ENCODE assay signal across 9 cellular contexts in genomic region chr16:84614914-84615813, GRCh38. TPM values are rescaled to one million over a fixed set of nuclear protein-coding genes. Genes with fewer than 3 reads are reported as not detected.
A peak's percentile ranks its signal among the peaks of the same experiment; 100 is the strongest.
DNase-seq lines count a peak whose midpoint lies in the region; ATAC-seq, FAIRE-seq and TF ChIP-seq lines count a peak whose summit lies in the region.
"Had no signal": no experiment of that assay in that cellular context is flagged by ENCODE, and none has a peak within 500 bp of the region (broad histone marks: within the 10 kb centered on the region; RNA-seq: fewer than 3 reads in every experiment).

No MANE protein-coding gene starts in this region.

- H3K36me3 ChIP-seq in PC-3 (ENCODE audit: low read depth, low read length) = peaks cover 34% of the 10 kb centered on the region
- H3K36me3 ChIP-seq in small intestine (ENCODE audit: control insufficient read depth in 2 of 2, insufficient read depth in 2 of 2, low read length in 2 of 2) = no peaks in the 10 kb centered on the region
- H3K36me3 ChIP-seq: cardiac muscle cell had no signal

- H3K4me3 ChIP-seq in PC-3 (ENCODE audit: low read length) = peak overlapping the region; percentile 94
- H3K4me3 ChIP-seq in small intestine (ENCODE audit: low read depth in 1 of 2, low read length in 2 of 2) = peak overlapping the region in 1 of 2 donors; percentile 22
- H3K4me3 ChIP-seq: cardiac muscle cell had no signal

- H3K27ac Mint-ChIP-seq in effector memory CD8-positive, alpha-beta T cell = peak overlapping the region; percentile 73 to 77

- H3K9me3 ChIP-seq in PC-3 (ENCODE audit: low read length) (no peaks in the 10 kb centered on the region), small intestine (ENCODE audit: control insufficient read depth, low read depth) (no peaks in the 10 kb centered on the region)

- H3K27me3 Mint-ChIP-seq in effector memory CD8-positive, alpha-beta T cell = peaks cover 0 to 16% of the 10 kb centered on the region in 2 donors

- no peak overlapping the region for H2AFZ ChIP-seq in PC-3 (ENCODE audit: low read length)

- 54 to 71% (median 70%) methylated on average over 20 of the region's 20 CpGs for WGBS in small intestine, 3 donors

- H3K36me3 Mint-ChIP-seq in effector memory CD8-positive, alpha-beta T cell (ENCODE audit: insufficient read depth) = peaks cover 45% of the 10 kb centered on the region

- intact Hi-C loops in PC-3 (cut with micrococcal nuclease) = no loop called here

- H3K27me3 ChIP-seq in PC-3 (ENCODE audit: low read length) (no peaks in the 10 kb centered on the region), small intestine (ENCODE audit: control insufficient read depth in 2 of 2, insufficient read depth in 2 of 2, low read length in 2 of 2) (no peaks in the 10 kb centered on the region)

- BruUV-seq in PC-3 (replicated peaks; lab: Mats Ljungman, UMichigan) = no TSS peak

- H3K9ac ChIP-seq in PC-3 (ENCODE audit: low read length) = peak overlapping the region; percentile 93; the same call in 1 of the 2 replicates

- H3K4me1 Mint-ChIP-seq in effector memory CD8-positive, alpha-beta T cell (ENCODE audit: low read depth in 2 of 2) = peaks cover 46 to 71% of the 10 kb centered on the region in 2 donors

- peak; percentile 41 to 65 (median 46) for DNase-seq in NCI-H1417 (lab: John Stamatoyannopoulos, UW)
- DNase-seq in NCI-H1417 treated with DMSO at 0.1 percent for 48 hours (lab: John Stamatoyannopoulos, UW) = no peak
- no peak for DNase-seq in PC-3
- no peak for DNase-seq in effector memory CD8-positive, alpha-beta T cell
- DNase-seq in small intestine = peak; percentile 61
- no peak for DNase-seq in GM19238 (ENCODE audit: insufficient read length, low spot score)
- no peak for DNase-seq in NCI-H1436 treated with DMSO at 0.1 percent for 48 hours (lab: John Stamatoyannopoulos, UW)
- DNase-seq in urothelium cell line (ENCODE audit: low spot score) = no peak

- no peaks in the 10 kb centered on the region for H3K9me2 ChIP-seq in PC-3 (replicated peaks; ENCODE audit: low read length)

- H3K79me2 ChIP-seq in PC-3 (ENCODE audit: low read length) = peaks cover 87% of the 10 kb centered on the region

- no peak for FAIRE-seq in small intestine (lab: Jason Lieb, UNC)
- FAIRE-seq in urothelium cell line (lab: Jason Lieb, UNC) = no peak

- no peaks in the 10 kb centered on the region for H3F3A ChIP-seq in PC-3 (ENCODE audit: low read length, unreplicated experiment)

- H4K20me1 ChIP-seq in PC-3 (ENCODE audit: low read length) = peaks cover 63% of the 10 kb centered on the region

- peak overlapping the region; percentile 88 for H3K4me2 ChIP-seq in PC-3 (ENCODE audit: low read length)

- ATAC-seq in PC-3 = no peak
- no peak for ATAC-seq in effector memory CD8-positive, alpha-beta T cell (replicated peaks)

- H3K9me3 Mint-ChIP-seq in effector memory CD8-positive, alpha-beta T cell = no peaks in the 10 kb centered on the region

- H3K4me1 ChIP-seq in PC-3 (ENCODE audit: insufficient read depth, low read length) = peaks cover 29% of the 10 kb centered on the region
- peaks cover 0 to 4% of the 10 kb centered on the region in 2 donors for H3K4me1 ChIP-seq in small intestine (ENCODE audit: control insufficient read depth in 2 of 2, insufficient read depth in 1 of 2, low read depth in 1 of 2, low read length in 1 of 2)

- CTCF ChIA-PET in PC-3 (lab: Charles Lee) = no interaction called here

- peak overlapping the region; percentile 97 for H3K4me3 Mint-ChIP-seq in effector memory CD8-positive, alpha-beta T cell

- no peak overlapping the region for H3K27ac ChIP-seq in PC-3 (ENCODE audit: low read length)
- H3K27ac ChIP-seq in small intestine (ENCODE audit: low read depth in 1 of 2, low read length in 1 of 2) = peak overlapping the region in 1 of 2 donors; percentile 17
- H3K27ac ChIP-seq: cardiac muscle cell had no signal

- TF ChIP-seq CTCF in PC-3 (conservative IDR thresholded peaks at IDR 0.05; ENCODE audit: low read depth, low read length) = no peak

- POLR2A ChIA-PET in PC-3 (lab: Charles Lee; ENCODE audit: unreplicated experiment) = no interaction called here

RNA-seq across cellular contexts. Expression of gene COTL1, which starts 2.7 kb away (rescaled TPM):
- 408 and 465 TPM in 2 replicates for total RNA-seq in PC-3 (2014; rRNA removed)
- polyA plus RNA-seq in small intestine = 100 to 1,000 TPM in 2 of 3 donors, 10 to 100 TPM in 1; 87.2 to 166 (median 101) TPM

RNA-seq across cellular contexts. Expression of gene KLHL36, which starts 33.1 kb away (rescaled TPM):
- total RNA-seq in PC-3 (2014; rRNA removed) = 33.8 and 35.0 TPM in 2 replicates
- polyA plus RNA-seq in small intestine = 10 to 100 TPM; 12.7 to 21.7 (median 16.8) TPM

Comparison
In these comparisons a context has a peak if more than half of its experiments do, and no peak if none do; other contexts are left out.
1. DNase-seq: peak in NCI-H1417 (3 of 3) and small intestine (single experiment); none in NCI-H1417 treated with DMSO at 0.1 percent for 48 hours (single experiment), PC-3 (single experiment), effector memory CD8-positive, alpha-beta T cell (0 of 3), GM19238 (single experiment), NCI-H1436 treated with DMSO at 0.1 percent for 48 hours (single experiment) and urothelium cell line (single experiment).